19 cellular contexts compared by ENCODE assay signal in genomic region chr7:22477876-22478450, GRCh38. TPM values are rescaled to one million over a fixed set of nuclear protein-coding genes. Genes with fewer than 3 reads are reported as not detected.
DNase-seq lines count a peak whose midpoint lies in the region; ATAC-seq, FAIRE-seq and TF ChIP-seq lines count a peak whose summit lies in the region.
"Had no signal": no experiment of that assay in that cellular context is flagged by ENCODE, and none has a peak within 500 bp of the region (broad histone marks: within the 10 kb centered on the region; RNA-seq: fewer than 3 reads in every experiment).

No MANE protein-coding gene starts in this region.

- intact Hi-C loops in Right ventricle myocardium inferior (cut with DNase I) (no loop called here), heart left ventricle (cut with DNase I) (no loop called here), endothelial cell of umbilical vein (cut with micrococcal nuclease) (no loop called here)

- no peak overlapping the region for H3K4me3 Mint-ChIP-seq in mesothelial cell of epicardium
- no peak overlapping the region for H3K4me3 Mint-ChIP-seq in activated T-helper 17 cell treated with anti-CD3 and anti-CD28 coated beads, Interleukin-2, amount 50 U/mL, for 72 hours
- H3K4me3 Mint-ChIP-seq: B cell had no signal

- POLR2A ChIA-PET in endothelial cell of umbilical vein (lab: Charles Lee), result no interaction called here

- peak; percentile 32 for ATAC-seq in Right ventricle myocardium inferior
- ATAC-seq in heart left ventricle, result no peak
- no peak for ATAC-seq in activated T-helper 17 cell treated with anti-CD3 and anti-CD28 coated beads, Interleukin-2, amount 50 U/mL, for 72 hours (replicated peaks)

- CTCF ChIA-PET in endothelial cell of umbilical vein (lab: Charles Lee), result interaction anchor here (1.5 kb wide), 1 partner anchor 368 kb away, joined by 4 read pairs; no protein-coding TSS in a partner anchor

- peak overlapping the region; percentile 83 for H3K27ac Mint-ChIP-seq in mesothelial cell of epicardium
- H3K27ac Mint-ChIP-seq in activated T-helper 17 cell treated with anti-CD3 and anti-CD28 coated beads, Interleukin-2, amount 50 U/mL, for 72 hours, result no peak overlapping the region
- H3K27ac Mint-ChIP-seq: B cell had no signal

- no peak overlapping the region for H2AFZ ChIP-seq in endothelial cell of umbilical vein (ENCODE audit: low read depth, low read length)

- peak; percentile 37 for FAIRE-seq in endothelial cell of umbilical vein (lab: Jason Lieb, UNC)
- FAIRE-seq: RCC 7860 had no signal

- TF ChIP-seq CTCF in heart left ventricle (IDR thresholded peaks at IDR 0.05) (no peak), endothelial cell of umbilical vein (IDR thresholded peaks at IDR 0.05; ENCODE audit: extremely low read depth in 1 of 2, insufficient read depth in 1 of 2, low read depth in 1 of 2, low read length in 2 of 2) (no peak), mesothelial cell of epicardium (IDR thresholded peaks at IDR 0.05; ENCODE audit: unreplicated experiment) (no peak)

- BruUV-seq in endothelial cell of umbilical vein (replicated peaks; lab: Mats Ljungman, UMichigan), result no TSS peak

- H3K36me3 Mint-ChIP-seq in mesothelial cell of epicardium, result no peaks in the 10 kb centered on the region
- no peaks in the 10 kb centered on the region for H3K36me3 Mint-ChIP-seq in activated T-helper 17 cell treated with anti-CD3 and anti-CD28 coated beads, Interleukin-2, amount 50 U/mL, for 72 hours (ENCODE audit: low read depth)

- peaks cover 17% of the 10 kb centered on the region for H3K79me2 ChIP-seq in endothelial cell of umbilical vein (ENCODE audit: control insufficient read depth, insufficient read depth, low read length)

- no peaks in the 10 kb centered on the region for H3K9me1 ChIP-seq in endothelial cell of umbilical vein (replicated peaks; ENCODE audit: control insufficient read depth, extremely low read depth, insufficient read depth, low read length)

- no peaks in the 10 kb centered on the region for H3K36me3 ChIP-seq in heart left ventricle
- H3K36me3 ChIP-seq in endothelial cell of umbilical vein (ENCODE audit: control insufficient read depth in 2 of 2, extremely low read depth in 1 of 2, insufficient read depth in 2 of 2, low read length in 2 of 2), result no peaks in the 10 kb centered on the region

- no peaks in the 10 kb centered on the region for H4K20me1 ChIP-seq in endothelial cell of umbilical vein (replicated peaks; ENCODE audit: control insufficient read depth, extremely low read depth, insufficient read depth, low read length)

- DNase-seq in Right ventricle myocardium inferior (ENCODE audit: missing footprints) (no peak), heart left ventricle (no peak), endothelial cell of umbilical vein (ENCODE audit: low read depth, low spot score) (no peak), mesothelial cell of epicardium (ENCODE audit: low spot score in 2 of 2, unreplicated experiment in 2 of 2) (no peak), NCI-H345 (lab: John Stamatoyannopoulos, UW) (no peak), SW480 (ENCODE audit: low spot score) (no peak)
- DNase-seq: COR-L47, DMS 273 treated with DMSO at 0.1 percent for 48 hours, DND-41, NCI-H1436, NCI-H2029, NCI-H2171 treated with DMSO at 0.1 percent for 48 hours, NCI-H774, Right ventricle myocardium superior had no signal

- dilution Hi-C loops in endothelial cell of umbilical vein (cut with MboI; ENCODE audit: extremely low pct_ligation_motif_present, low sequenced_read_pairs), result no loop called here

- H3K4me1 Mint-ChIP-seq in mesothelial cell of epicardium, result peaks cover 13% of the 10 kb centered on the region
- H3K4me1 Mint-ChIP-seq in activated T-helper 17 cell treated with anti-CD3 and anti-CD28 coated beads, Interleukin-2, amount 50 U/mL, for 72 hours, result no peaks in the 10 kb centered on the region

- H3K4me3 ChIP-seq in heart left ventricle (no peak overlapping the region), endothelial cell of umbilical vein (replicated peaks in 1 of 3; ENCODE audit: insufficient read depth in 1 of 3, low read depth in 1 of 3, low read length in 3 of 3) (no peak overlapping the region)

- H3K9ac ChIP-seq in endothelial cell of umbilical vein (replicated peaks; ENCODE audit: extremely low read depth, insufficient read depth, low read length), result no peak overlapping the region
- H3K9ac ChIP-seq: KMS-11 had no signal

- H3K9me3 ChIP-seq in heart left ventricle (no peaks in the 10 kb centered on the region), endothelial cell of umbilical vein (replicated peaks; ENCODE audit: control insufficient read depth, insufficient read depth, low read length) (no peaks in the 10 kb centered on the region)

- WGBS in heart left ventricle, 4 donors, result 64 to 76% (median 65%) methylated on average over 10 of the region's 10 CpGs

- H3K27me3 ChIP-seq in heart left ventricle (peaks cover 0 to 2% (median 0%) of the 10 kb centered on the region in 9 donors), endothelial cell of umbilical vein (ENCODE audit: control insufficient read depth in 2 of 2, insufficient read depth in 2 of 2, low read length in 2 of 2) (no peaks in the 10 kb centered on the region)

- no peak overlapping the region for H3K4me2 ChIP-seq in endothelial cell of umbilical vein (ENCODE audit: insufficient read depth, low read length)
- H3K4me2 ChIP-seq: KMS-11 had no signal

- peaks cover 0 to 12% (median 6%) of the 10 kb centered on the region in 12 donors for H3K4me1 ChIP-seq in heart left ventricle
- H3K4me1 ChIP-seq in endothelial cell of umbilical vein (ENCODE audit: control insufficient read depth, extremely low read depth, insufficient read depth, low read length), result peaks cover 19% of the 10 kb centered on the region

- no peak for TF ChIP-seq POLR2A in heart left ventricle (IDR thresholded peaks at IDR 0.05)
- no peak for TF ChIP-seq POLR2A in endothelial cell of umbilical vein (IDR thresholded peaks at IDR 0.05; ENCODE audit: low read depth, low read length)

- H3K27ac ChIP-seq in heart left ventricle, result no peak overlapping the region
- H3K27ac ChIP-seq in endothelial cell of umbilical vein (ENCODE audit: insufficient read depth, low read depth, low read length), result no peak overlapping the region
- H3K27ac ChIP-seq: KMS-11 had no signal

- no peaks in the 10 kb centered on the region for H3K9me3 Mint-ChIP-seq in mesothelial cell of epicardium
- H3K9me3 Mint-ChIP-seq in activated T-helper 17 cell treated with anti-CD3 and anti-CD28 coated beads, Interleukin-2, amount 50 U/mL, for 72 hours, result no peaks in the 10 kb centered on the region

- no peaks in the 10 kb centered on the region for H3K27me3 Mint-ChIP-seq in mesothelial cell of epicardium (ENCODE audit: low read depth)
- no peaks in the 10 kb centered on the region for H3K27me3 Mint-ChIP-seq in activated T-helper 17 cell treated with anti-CD3 and anti-CD28 coated beads, Interleukin-2, amount 50 U/mL, for 72 hours
- H3K27me3 Mint-ChIP-seq: B cell had no signal

TF ChIP-seq in endothelial cell of umbilical vein, 7 proteins besides CTCF, POLR2A, EP300 and RAD21:
- no peak for TF ChIP-seq JUN (IDR thresholded peaks at IDR 0.05; ENCODE audit: borderline replicate concordance, insufficient read depth, insufficient read length, low read depth)
- TF ChIP-seq MYC (IDR thresholded peaks at IDR 0.05; ENCODE audit: low read depth, low read length), result no peak
- TF ChIP-seq, protein P1, sequence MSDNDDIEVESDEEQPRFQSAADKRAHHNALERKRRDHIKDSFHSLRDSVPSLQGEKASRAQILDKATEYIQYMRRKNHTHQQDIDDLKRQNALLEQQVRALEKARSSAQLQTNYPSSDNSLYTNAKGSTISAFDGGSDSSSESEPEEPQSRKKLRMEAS (IDR thresholded peaks at IDR 0.05; ENCODE audit: insufficient read depth, insufficient read length), result no peak
- TF ChIP-seq POLR2AphosphoS5 (IDR thresholded peaks at IDR 0.05; ENCODE audit: insufficient read depth, low read depth, low read length), result no peak
- TF ChIP-seq EZH2 (IDR thresholded peaks at IDR 0.05; ENCODE audit: borderline replicate concordance, low read depth, low read length, severe bottlenecking), result no peak
- TF ChIP-seq GATA2 (IDR thresholded peaks at IDR 0.05; ENCODE audit: insufficient read depth, insufficient read length, low read depth, low read length), result no peak
- no peak for TF ChIP-seq FOS (IDR thresholded peaks at IDR 0.05; ENCODE audit: borderline replicate concordance, insufficient read depth, low read length)

RNA-seq across cellular contexts. Expression of gene STEAP1B, which starts 22.0 kb away (rescaled TPM):
- total RNA-seq in Right ventricle myocardium inferior, result not detected
- total RNA-seq in heart left ventricle, result 1 to 10 TPM in 1 of 9 donors, under 1 TPM in 6, not detected in 2; 0.26 to 1.7 (median 0.52) TPM
- under 1 TPM; 0.32 to 0.46 TPM for polyA plus RNA-seq in heart left ventricle
- total RNA-seq in endothelial cell of umbilical vein, result 46.1 and 55.4 TPM in 2 replicates
- 25.2 and 32.2 TPM in 2 replicates for polyA plus RNA-seq in endothelial cell of umbilical vein
- polyA plus RNA-seq in endothelial cell of umbilical vein (2011; cell fraction: cytosol; rRNA removed), result 36.1 and 46.3 TPM in 2 replicates
- 30.9 and 37.8 TPM in 2 replicates for polyA plus RNA-seq in endothelial cell of umbilical vein (2011; cell fraction: nucleus; rRNA removed)
- polyA plus RNA-seq in endothelial cell of umbilical vein (2012), result 41.2 and 88.7 TPM in 2 replicates
- polyA minus RNA-seq in endothelial cell of umbilical vein, result 35.1 and 37.3 TPM in 2 replicates
- not detected for polyA minus RNA-seq in endothelial cell of umbilical vein (2011; cell fraction: cytosol; rRNA and poly(A)+ RNA removed)
- polyA minus RNA-seq in endothelial cell of umbilical vein (2011; cell fraction: nucleus; rRNA and poly(A)+ RNA removed), result 37.3 and 66.7 TPM in 2 replicates
- total RNA-seq in mesothelial cell of epicardium, result 0.29 to 0.58 TPM in 2 of 3 replicates, not detected in the other
- total RNA-seq in activated T-helper 17 cell treated with anti-CD3 and anti-CD28 coated beads, Interleukin-2, amount 50 U/mL, for 72 hours, result under 1 TPM in 1 of 2 donors, not detected in 1; 0.32 TPM
- total RNA-seq: A172 had no signal

Comparison
In these comparisons a context has a peak if more than half of its experiments do, and no peak if none do; other contexts are left out.
1. RNA of gene STEAP1B, which starts 22.0 kb away (total RNA-seq): 46.1 to 55.4 TPM in endothelial cell of umbilical vein; 0.29 to 0.58 TPM in mesothelial cell of epicardium, 0.26 to 1.7 TPM in heart left ventricle, 0.32 TPM in activated T-helper 17 cell treated with anti-CD3 and anti-CD28 coated beads, Interleukin-2, amount 50 U/mL, for 72 hours and not detected in Right ventricle myocardium inferior (single experiment); every median in the first group is over 10 times any median in the second.